In genomic region chr1:111756124-111756513, GRCh38 we compare ENCODE assay signal across 8 cellular contexts. TPM values are rescaled to one million over a fixed set of nuclear protein-coding genes. Genes with fewer than 3 reads are reported as not detected.
DNase-seq lines count a peak whose midpoint lies in the region; ATAC-seq, FAIRE-seq and TF ChIP-seq lines count a peak whose summit lies in the region.

No MANE protein-coding gene starts in this region.

- H3K27ac ChIP-seq in GM12878 (ENCODE audit: control insufficient read depth, insufficient read depth) (peak overlapping the region; percentile 87), right lobe of liver (peak overlapping the region; percentile 82 to 84 (median 83)), upper lobe of right lung (peak overlapping the region; percentile 94)

- peak overlapping the region; percentile 82 for H3K9ac ChIP-seq in GM12878 (ENCODE audit: control insufficient read depth, insufficient read depth, low read length)

- intact Hi-C loops in GM12878 (cut with micrococcal nuclease; ENCODE audit: unreplicated experiment) (loop anchor here (5.0 to 10.0 kb wide), 2 partner anchors 99 to 611 kb away; partner anchors contain the start of genes CEPT1 and DRAM2), right lobe of liver (cut with DNase I) (no loop called here), upper lobe of right lung (cut with DNase I) (loop anchor here (10.0 kb wide), 1 partner anchor 271 kb away; no protein-coding TSS in a partner anchor)

- no peak for TF ChIP-seq EP300 in GM12878 (IDR thresholded peaks at IDR 0.05; ENCODE audit: borderline replicate concordance in 1 of 2, control insufficient read depth in 1 of 2, low read depth in 2 of 2, low read length in 2 of 2)

- H2AFZ ChIP-seq in GM12878 (ENCODE audit: control insufficient read depth, low read depth, low read length) = peak overlapping the region; percentile 69

- peak; percentile 54 for FAIRE-seq in GM12878 (lab: Jason Lieb, UNC)

- H3K27me3 ChIP-seq in GM12878 (replicated peaks in 1 of 2; ENCODE audit: control insufficient read depth in 2 of 2, insufficient read depth in 2 of 2, low read length in 1 of 2) (no peaks in the 10 kb centered on the region), right lobe of liver (no peaks in the 10 kb centered on the region), upper lobe of right lung (no peaks in the 10 kb centered on the region)

- H3K4me3 ChIP-seq in GM12878 (peak overlapping the region; percentile 88), right lobe of liver (peak overlapping the region; percentile 68 to 81 (median 72)), upper lobe of right lung (peak overlapping the region; percentile 97)

- 0% methylated on average over 16 of the region's 35 CpGs for WGBS in GM12878 (ENCODE audit: insufficient coverage, insufficient replicate concordance, low lambda C conversion rate, missing lambda C conversion rate)
- WGBS in right lobe of liver (ENCODE audit: insufficient coverage, low coverage, low lambda C conversion rate, missing lambda C conversion rate) = under 1% methylated on average over 10 of the region's 35 CpGs

- peak overlapping the region; percentile 82; the same call in 1 of the 2 replicates for H3K4me2 ChIP-seq in GM12878 (ENCODE audit: control insufficient read depth, insufficient read depth)

- peaks cover 3% of the 10 kb centered on the region; the same call in 1 of the 2 replicates for H3K4me1 ChIP-seq in GM12878 (ENCODE audit: control insufficient read depth, insufficient read depth, low read length)
- peaks cover 0 to 21% (median 6%) of the 10 kb centered on the region in 4 donors for H3K4me1 ChIP-seq in right lobe of liver
- H3K4me1 ChIP-seq in upper lobe of right lung = peaks cover 16% of the 10 kb centered on the region

- TF ChIP-seq CTCF in GM12878 (IDR thresholded peaks at IDR 0.05 in 2 of 3, conservative IDR thresholded peaks at IDR 0.05 in 1 of 3; ENCODE audit: control insufficient read depth in 2 of 3, extremely low read depth in 1 of 3, insufficient read depth in 1 of 3, low read depth in 3 of 3, low read length in 3 of 3) (no peak), right lobe of liver (IDR thresholded peaks at IDR 0.05) (no peak), upper lobe of right lung (IDR thresholded peaks at IDR 0.05) (no peak)

- H3K9me3 ChIP-seq in GM12878 (replicated peaks; ENCODE audit: control insufficient read depth, insufficient read depth, low read length) = no peaks in the 10 kb centered on the region
- no peaks in the 10 kb centered on the region for H3K9me3 ChIP-seq in right lobe of liver
- no peaks in the 10 kb centered on the region for H3K9me3 ChIP-seq in upper lobe of right lung

- H4K20me1 ChIP-seq in GM12878 (ENCODE audit: control insufficient read depth, insufficient read depth) = no peaks in the 10 kb centered on the region

- POLR2A ChIA-PET in GM12878 (lab: Charles Lee) = interaction anchor here (0.8 to 1.5 kb wide), 5 partner anchors 18 to 276 kb away, joined by 3 to 6 read pairs (median 3); partner anchors contain the start of gene INKA2

- CTCF ChIA-PET in GM12878 (lab: Yijun Ruan, JAX) = interaction anchor here (0.8 to 6.7 kb wide), 10 partner anchors 9 to 306 kb away, joined by 3 to 72 read pairs (median 10); partner anchors contain the start of gene INKA2

- DNase-seq in GM12878 (ENCODE audit: low read depth, low spot score) (no peak), right lobe of liver (no peak), upper lobe of right lung (no peak), EL (no peak), cortex of kidney (lab: John Stamatoyannopoulos, UW) (no peak), 8988T (no peak)

- no TSS peak for BruUV-seq in GM12878 (replicated peaks; lab: Mats Ljungman, UMichigan)

- peaks cover 37% of the 10 kb centered on the region for H3K79me2 ChIP-seq in GM12878 (ENCODE audit: control insufficient read depth, insufficient read depth, low read length)

- ATAC-seq in GM19328 (IDR thresholded peaks at IDR 0.05; ENCODE audit: unreplicated experiment) (peak; percentile 7), HG03342 (IDR thresholded peaks at IDR 0.05; ENCODE audit: unreplicated experiment) (peak; percentile 15), GM12878 (peak; percentile 35), right lobe of liver (peak in 2 of 4 donors; percentile 21 to 22), upper lobe of right lung (peak; percentile 26)

- in situ Hi-C loops in GM12878 (cut with MboI) = loop anchor here (10.0 kb wide), 1 partner anchor 251 kb away; the partner anchor contains the start of genes ADORA3 and TMIGD3

- H3K36me3 ChIP-seq in GM12878 (ENCODE audit: control insufficient read depth in 2 of 2, insufficient read depth in 2 of 2, low read length in 1 of 2) (peaks cover 0 to 10% of the 10 kb centered on the region in 2 experiments; a peak in 1 of 4 replicates), right lobe of liver (peaks cover 0 to 6% (median 1%) of the 10 kb centered on the region in 4 donors), upper lobe of right lung (peaks cover 34% of the 10 kb centered on the region)

- no peak for TF ChIP-seq RAD21 in GM12878 (IDR thresholded peaks at IDR 0.05; ENCODE audit: insufficient read depth, low read depth, low read length)

- SMC1A ChIA-PET in GM12878 (lab: Charles Lee; ENCODE audit: uncharacterized antibody, unreplicated experiment) = interaction anchor here (0.6 to 6.7 kb wide), 8 partner anchors 11 to 275 kb away, joined by 3 to 50 read pairs (median 14); partner anchors contain the start of genes ADORA3 and TMIGD3

- TF ChIP-seq POLR2A in GM12878 (IDR thresholded peaks at IDR 0.05; ENCODE audit: low read depth, low read length) (no peak), right lobe of liver (IDR thresholded peaks at IDR 0.05) (no peak)

- RAD21 ChIA-PET in GM12878 (lab: Charles Lee; ENCODE audit: unreplicated experiment) = interaction anchor here (0.8 to 7.7 kb wide), 10 partner anchors 12 to 308 kb away, joined by 3 to 68 read pairs (median 4); partner anchors contain the start of gene INKA2

TF ChIP-seq in GM12878, 131 proteins besides CTCF, POLR2A, EP300 and RAD21 (continues in another document):
- no peak for TF ChIP-seq RBBP5 (conservative IDR thresholded peaks at IDR 0.05)
- no peak for TF ChIP-seq PBX3 (IDR thresholded peaks at IDR 0.05; ENCODE audit: insufficient replicate concordance, low read depth, low read length)

RNA-seq across cellular contexts. Expression of gene DDX20, which starts 0.4 kb away (rescaled TPM):
- 31.3 and 31.4 TPM in 2 replicates for total RNA-seq in GM12878 (2013; cell fraction: nucleolus; rRNA removed)
- 25.0 and 25.7 TPM in 2 replicates for total RNA-seq in GM12878 (2014; rRNA removed)
- 26.8 and 28.7 TPM in 2 replicates for total RNA-seq in GM12878 (2014; rRNA removed; fragmentation: Illumina TruSeq; extraction: Trizol)
- 21.8 and 26.3 TPM in 2 replicates for total RNA-seq in GM12878 (2021)
- polyA plus RNA-seq in GM12878 (2011; ENCODE audit: low read depth) = 4.7 TPM
- polyA plus RNA-seq in GM12878 (2011; rRNA removed) = 19.3 and 23.2 TPM in 2 replicates
- 7.7 and 8.5 TPM in 2 replicates for polyA plus RNA-seq in GM12878 (2011; cell fraction: cytosol; rRNA removed)
- polyA plus RNA-seq in GM12878 (2011; cell fraction: nucleus; rRNA removed) = 21.6 and 27.1 TPM in 2 replicates
- polyA plus RNA-seq in GM12878 (2012) = 5.9 and 7.2 TPM in 2 replicates
- polyA plus RNA-seq in GM12878 (2014; fragmentation: Illumina TruSeq; extraction: Trizol) = 24.7 and 32.3 TPM in 2 replicates
- polyA plus RNA-seq in GM12878 (2014; fragmentation: Nextera tagmentation; extraction: Ambion mirVana) = 10 to 100 TPM in 1 of 2 experiments, 1 to 10 TPM in 1; 7.2 to 10.9 TPM
- 16.6 and 17.6 TPM in 2 replicates for polyA plus RNA-seq in GM12878 (2014; rRNA removed)
- polyA plus RNA-seq in GM12878 (2016; fragmentation: Nextera tagmentation; extraction: Ambion mirVana) = 10 to 100 TPM; 25.4 to 30.6 TPM
- polyA minus RNA-seq in GM12878 (2011; rRNA and poly(A)+ RNA removed) = 9.7 and 18.4 TPM in 2 replicates
- polyA minus RNA-seq in GM12878 (2011; cell fraction: cytosol; rRNA and poly(A)+ RNA removed) = 7.8 and 11.1 TPM in 2 replicates
- 8.3 and 11.7 TPM in 2 replicates for polyA minus RNA-seq in GM12878 (2011; cell fraction: nucleus; rRNA and poly(A)+ RNA removed)
- 10 to 100 TPM in 2 of 6 experiments, 1 to 10 TPM in 4; 3.9 to 11.6 (median 5.1) TPM for total RNA-seq in right lobe of liver
- 10.9 TPM for total RNA-seq in upper lobe of right lung

RNA-seq across cellular contexts. Expression of gene INKA2, which starts 16.9 kb away (rescaled TPM):
- total RNA-seq in GM12878 (2013; cell fraction: nucleolus; rRNA removed) = 1.4 and 1.7 TPM in 2 replicates
- total RNA-seq in GM12878 (2014; rRNA removed) (0.96 and 2.3 TPM in 2 replicates), GM12878 (2014; rRNA removed; fragmentation: Illumina TruSeq; extraction: Trizol) (1.3 and 2.0 TPM in 2 replicates), GM12878 (2021) (4.7 and 5.1 TPM in 2 replicates), right lobe of liver (1 to 10 TPM in 4 of 6 experiments, under 1 TPM in 2; 0.43 to 2.2 (median 1.4) TPM), upper lobe of right lung (13.3 TPM)
- polyA plus RNA-seq in GM12878 (2011; ENCODE audit: low read depth) = 0.88 TPM
- polyA plus RNA-seq in GM12878 (2011; rRNA removed) (0.68 and 0.85 TPM in 2 replicates), GM12878 (2014; fragmentation: Illumina TruSeq; extraction: Trizol) (0.96 TPM in 1 of 2 replicates, not detected in the other), GM12878 (2014; fragmentation: Nextera tagmentation; extraction: Ambion mirVana) (under 1 TPM in 1 of 2 experiments, not detected in 1; 0.38 TPM), GM12878 (2014; rRNA removed) (1.7 and 2.0 TPM in 2 replicates), GM12878 (2016; fragmentation: Nextera tagmentation; extraction: Ambion mirVana) (1 to 10 TPM; 3.0 to 3.8 TPM)
- 0.85 and 0.87 TPM in 2 replicates for polyA plus RNA-seq in GM12878 (2011; cell fraction: cytosol; rRNA removed)
- 1.4 and 1.7 TPM in 2 replicates for polyA plus RNA-seq in GM12878 (2011; cell fraction: nucleus; rRNA removed)
- 1.7 and 2.7 TPM in 2 replicates for polyA plus RNA-seq in GM12878 (2012)
- 1.4 and 1.5 TPM in 2 replicates for polyA minus RNA-seq in GM12878 (2011; rRNA and poly(A)+ RNA removed)
- polyA minus RNA-seq in GM12878 (2011; cell fraction: cytosol; rRNA and poly(A)+ RNA removed) = 0.62 TPM in 1 of 2 replicates, not detected in the other
- polyA minus RNA-seq in GM12878 (2011; cell fraction: nucleus; rRNA and poly(A)+ RNA removed) = 1.3 TPM in 2 replicates

Comparison
In these comparisons a context has a peak if more than half of its experiments do, and no peak if none do; other contexts are left out.
1. intact Hi-C loops: an anchor here in GM12878 (5.0 to 10.0 kb wide) and upper lobe of right lung (10.0 kb wide); none called in right lobe of liver.